14 cellular contexts compared by ENCODE assay signal in genomic region chr19:45275370-45275971, GRCh38.
A peak's percentile ranks its signal among the peaks of the same experiment; 100 is the strongest.
DNase-seq lines count a peak whose midpoint lies in the region; TF ChIP-seq lines count a peak whose summit lies in the region.
"Had no signal": no experiment of that assay in that cellular context is flagged by ENCODE, and none has a peak within 500 bp of the region (broad histone marks: within the 10 kb centered on the region; RNA-seq: fewer than 3 reads in every experiment).

No MANE protein-coding gene starts in this region.

- H3K9me2 ChIP-seq in OCI-LY1 (ENCODE audit: low read depth, low read length) = no peaks in the 10 kb centered on the region

- H3K27me3 ChIP-seq in OCI-LY1 (ENCODE audit: insufficient read depth, low read length) = no peaks in the 10 kb centered on the region
- H3K27me3 ChIP-seq: gastroesophageal sphincter, suprapubic skin had no signal

- peak; percentile 20 for DNase-seq in NCI-H2196 (lab: John Stamatoyannopoulos, UW; ENCODE audit: unreplicated experiment)
- no peak for DNase-seq in NCI-H2196 treated with DMSO at 0.1 percent for 48 hours (lab: John Stamatoyannopoulos, UW; ENCODE audit: unreplicated experiment)
- DNase-seq in NCI-H1694 treated with DMSO at 0.1 percent for 48 hours (lab: John Stamatoyannopoulos, UW) = peak; percentile 95
- peak; percentile 33 for DNase-seq in retina
- no peak for DNase-seq in NK-92 (lab: John Stamatoyannopoulos, UW; ENCODE audit: unreplicated experiment)
- no peak for DNase-seq in KG1 (lab: John Stamatoyannopoulos, UW)
- DNase-seq in T-helper 9 cell = no peak
- DNase-seq: ACHN; activated CD8-positive, alpha-beta T cell treated with anti-CD3 and anti-CD28 coated beads for 36 hours; natural killer cell had no signal

- no peak overlapping the region for H2AFZ ChIP-seq in OCI-LY1 (ENCODE audit: low read length)

- peak overlapping the region; percentile 22 for H3K4me3 ChIP-seq in OCI-LY1 (ENCODE audit: low read depth, low read length, poor library complexity, severe bottlenecking)
- H3K4me3 ChIP-seq: gastroesophageal sphincter, lung, suprapubic skin had no signal

- peak overlapping the region; percentile 61; the same call in 1 of the 2 replicates for H3K4me2 ChIP-seq in OCI-LY1 (ENCODE audit: low read length)

- H3K27ac ChIP-seq in OCI-LY1 (ENCODE audit: low read depth, low read length, poor library complexity, severe bottlenecking) = peak overlapping the region; percentile 80
- H3K27ac ChIP-seq: gastroesophageal sphincter, suprapubic skin had no signal

- H3K4me1 ChIP-seq in OCI-LY1 (ENCODE audit: insufficient read depth, low read length, severe bottlenecking) = peaks cover 25% of the 10 kb centered on the region
- H3K4me1 ChIP-seq: gastroesophageal sphincter, suprapubic skin had no signal

- H3F3A ChIP-seq in OCI-LY1 (ENCODE audit: insufficient read depth, low read length) = no peaks in the 10 kb centered on the region

- no peaks in the 10 kb centered on the region for H3K79me2 ChIP-seq in OCI-LY1 (ENCODE audit: insufficient read depth, low read length)

- H3K9me3 ChIP-seq in OCI-LY1 (ENCODE audit: low read length) = no peaks in the 10 kb centered on the region
- H3K9me3 ChIP-seq: gastroesophageal sphincter, suprapubic skin had no signal

- peak overlapping the region; percentile 26; the same call in 1 of the 2 replicates for H3K9ac ChIP-seq in OCI-LY1 (ENCODE audit: low read length)

- TF ChIP-seq CTCF in OCI-LY1 (IDR thresholded peaks at IDR 0.05; ENCODE audit: low read length) = no peak

- no peaks in the 10 kb centered on the region for H4K20me1 ChIP-seq in OCI-LY1 (ENCODE audit: insufficient read depth, low read length)

- peaks cover 17% of the 10 kb centered on the region; the same call in 1 of the 2 replicates for H3K36me3 ChIP-seq in OCI-LY1 (ENCODE audit: insufficient read depth, low read length)

Comparison
In these comparisons a context has a peak if more than half of its experiments do, and no peak if none do; other contexts are left out.
1. DNase-seq: peak in NCI-H2196 (single experiment), NCI-H1694 treated with DMSO at 0.1 percent for 48 hours (single experiment) and retina (single experiment); none in NCI-H2196 treated with DMSO at 0.1 percent for 48 hours (single experiment), NK-92 (single experiment), KG1 (single experiment) and T-helper 9 cell (single experiment).